In genomic region chr12:91964501-91964900, GRCh38 we compare ENCODE assay signal across 25 cellular contexts.
"Had no signal": no experiment of that assay in that cellular context is flagged by ENCODE, and none has a peak within 500 bp of the region (broad histone marks: within the 10 kb centered on the region; RNA-seq: fewer than 3 reads in every experiment).

No MANE protein-coding gene starts in this region.

- H3K27me3 Mint-ChIP-seq: dendritic cell treated with granulocyte-macrophage colony-stimulating factor and Interleukin-4, amounts not matched to agents 40 ng/mL and 50 ng/mL, for 4 days had no signal

- ATAC-seq: gastrocnemius medialis; heart left ventricle; left ventricle myocardium superior; lower lobe of right lung; natural killer cell; pancreas; sciatic nerve; stimulated activated effector memory CD8-positive, alpha-beta T cell treated with anti-CD3 and anti-CD28 coated beads, Interleukin-12 subunit alpha, Interleukin-12 subunit beta, amount 100 ng/mL, for 72 hours had no signal

- H3K27ac ChIP-seq: colonic mucosa, epithelial cell of prostate, esophagus muscularis mucosa, gastrocnemius medialis, heart left ventricle, hepatocyte, lower lobe of right lung, neutrophil, pancreas, stomach, thyroid gland, vagina had no signal

- H3K4me3 Mint-ChIP-seq: dendritic cell treated with granulocyte-macrophage colony-stimulating factor and Interleukin-4, amounts not matched to agents 40 ng/mL and 50 ng/mL, for 4 days; endodermal cell; natural killer cell; stimulated activated effector memory CD8-positive, alpha-beta T cell treated with anti-CD3 and anti-CD28 coated beads, Interleukin-12 subunit alpha, Interleukin-12 subunit beta, amount 100 ng/mL, for 72 hours had no signal

- H3K79me2 ChIP-seq: hepatocyte had no signal

- H3K4me1 Mint-ChIP-seq: endodermal cell; natural killer cell; stimulated activated effector memory CD8-positive, alpha-beta T cell treated with anti-CD3 and anti-CD28 coated beads, Interleukin-12 subunit alpha, Interleukin-12 subunit beta, amount 100 ng/mL, for 72 hours had no signal

- DNase-seq: colonic mucosa; effector CD8-positive, alpha-beta T cell; endodermal cell; foreskin fibroblast; gastrocnemius medialis; heart left ventricle; kidney; left ventricle myocardium superior; lower lobe of right lung; natural killer cell; pancreas; stimulated activated CD4-positive, alpha-beta T cell treated with anti-CD3 and anti-CD28 coated beads, Interleukin-2, amount 100 ng/mL, for 24 hours; stimulated activated CD4-positive, alpha-beta T cell treated with anti-CD3 and anti-CD28 coated beads, Interleukin-4, amount 100 ng/mL, for 24 hours; stimulated activated naive CD4-positive, alpha-beta T cell treated with Interleukin-2 at 50 U/mL for 16 hours; stomach; thyroid gland; trophoblast cell had no signal

- H3K4me1 ChIP-seq: colonic mucosa, gastrocnemius medialis, lower lobe of right lung, thyroid gland had no signal

- H3K4me2 ChIP-seq: hepatocyte had no signal

- H3K36me3 Mint-ChIP-seq: natural killer cell; stimulated activated effector memory CD8-positive, alpha-beta T cell treated with anti-CD3 and anti-CD28 coated beads, Interleukin-12 subunit alpha, Interleukin-12 subunit beta, amount 100 ng/mL, for 72 hours had no signal

- H3K4me3 ChIP-seq: colonic mucosa, esophagus muscularis mucosa, gastrocnemius medialis, heart left ventricle, hepatocyte, lower lobe of right lung, pancreas, stomach, thyroid gland, vagina had no signal

- H3K27ac Mint-ChIP-seq: dendritic cell treated with granulocyte-macrophage colony-stimulating factor and Interleukin-4, amounts not matched to agents 40 ng/mL and 50 ng/mL, for 4 days; endodermal cell; natural killer cell; stimulated activated effector memory CD8-positive, alpha-beta T cell treated with anti-CD3 and anti-CD28 coated beads, Interleukin-12 subunit alpha, Interleukin-12 subunit beta, amount 100 ng/mL, for 72 hours had no signal

- H3K9me3 ChIP-seq: colonic mucosa, esophagus muscularis mucosa, gastrocnemius medialis, heart left ventricle, lower lobe of right lung, neutrophil, pancreas, stomach, thyroid gland, vagina had no signal

- H3K36me3 ChIP-seq: colonic mucosa, esophagus muscularis mucosa, gastrocnemius medialis, heart left ventricle, lower lobe of right lung, neutrophil, pancreas, stomach, thyroid gland, vagina had no signal

- H2AFZ ChIP-seq: hepatocyte had no signal

- H3K9me3 Mint-ChIP-seq: endodermal cell, natural killer cell had no signal

- H3K27me3 ChIP-seq: colonic mucosa, esophagus muscularis mucosa, gastrocnemius medialis, heart left ventricle, hepatocyte, neutrophil, pancreas, stomach, thyroid gland, vagina had no signal
